In genomic region chr2:201218780-201219179, GRCh38 we compare ENCODE assay signal across 18 cellular contexts. TPM values are rescaled to one million over a fixed set of nuclear protein-coding genes. Genes with fewer than 3 reads are reported as not detected.
DNase-seq lines count a peak whose midpoint lies in the region; ATAC-seq, FAIRE-seq and TF ChIP-seq lines count a peak whose summit lies in the region.
"Had no signal": no experiment of that assay in that cellular context is flagged by ENCODE, and none has a peak within 500 bp of the region (broad histone marks: within the 10 kb centered on the region; RNA-seq: fewer than 3 reads in every experiment).

No MANE protein-coding gene starts in this region.

- TF ChIP-seq CTCF in heart right ventricle (IDR thresholded peaks at IDR 0.05) (no peak), upper lobe of right lung (IDR thresholded peaks at IDR 0.05) (no peak)

- peak overlapping the region; percentile 71 to 80 for H3K27ac Mint-ChIP-seq in T-cell

- no peak overlapping the region for H3K4me3 ChIP-seq in heart right ventricle
- no peak overlapping the region for H3K4me3 ChIP-seq in upper lobe of right lung
- H3K4me3 ChIP-seq: cardiac muscle cell, PC-9 had no signal

- H3K27me3 ChIP-seq in heart right ventricle: no peaks in the 10 kb centered on the region
- H3K27me3 ChIP-seq in upper lobe of right lung: no peaks in the 10 kb centered on the region
- H3K27me3 ChIP-seq: cardiac muscle cell had no signal

- no peaks in the 10 kb centered on the region for H3K9me3 Mint-ChIP-seq in T-cell

- intact Hi-C loops in heart right ventricle (cut with DNase I): no loop called here
- intact Hi-C loops in Right ventricle myocardium superior (cut with DNase I): no loop called here
- intact Hi-C loops in upper lobe of right lung (cut with DNase I): no loop called here

- WGBS in heart right ventricle, 2 donors: 87 to 91% methylated on average over 6 of the region's 6 CpGs

- peaks cover 0 to 44% (median 10%) of the 10 kb centered on the region in 9 donors for H3K36me3 ChIP-seq in heart right ventricle
- H3K36me3 ChIP-seq in upper lobe of right lung: peaks cover 30% of the 10 kb centered on the region
- H3K36me3 ChIP-seq: cardiac muscle cell had no signal

- CTCF ChIA-PET in T-cell (lab: Charles Lee): interaction anchor here (0.6 to 1.3 kb wide), 2 partner anchors 13 to 727 kb away, joined by 3 read pairs; no protein-coding TSS in a partner anchor

- H3K9me3 ChIP-seq in heart right ventricle (no peaks in the 10 kb centered on the region), upper lobe of right lung (no peaks in the 10 kb centered on the region)

- ATAC-seq in heart right ventricle (peak in 6 of 8 donors; percentile 27 to 77 (median 54)), Right ventricle myocardium superior (ENCODE audit: poor library complexity) (no peak), T-cell (replicated peaks in 1 of 4) (no peak), upper lobe of right lung (no peak), GM21786 (IDR thresholded peaks at IDR 0.05; ENCODE audit: unreplicated experiment) (no peak), GM18502 (IDR thresholded peaks at IDR 0.05; ENCODE audit: poor library complexity, unreplicated experiment) (no peak)

- no peak for FAIRE-seq in HTR-8/SVneo (lab: Jason Lieb, UNC)
- FAIRE-seq: GM12892 had no signal

- POLR2A ChIA-PET in T-cell (lab: Charles Lee): no interaction called here

- H3K27ac ChIP-seq in heart right ventricle (peak overlapping the region in 8 of 10 donors; percentile 30 to 78 (median 44)), upper lobe of right lung (peak overlapping the region; percentile 52)
- H3K27ac ChIP-seq: cardiac muscle cell, HL-60, parathyroid adenoma had no signal

- H3K36me3 Mint-ChIP-seq in T-cell: peaks cover 37% of the 10 kb centered on the region

- H3K4me1 Mint-ChIP-seq in T-cell: peaks cover 43 to 57% (median 51%) of the 10 kb centered on the region in 3 donors

- peaks cover 2 to 46% (median 35%) of the 10 kb centered on the region in 9 donors for H3K4me1 ChIP-seq in heart right ventricle
- peaks cover 25% of the 10 kb centered on the region for H3K4me1 ChIP-seq in upper lobe of right lung

- H3K4me3 Mint-ChIP-seq in T-cell: no peak overlapping the region

- DNase-seq in heart right ventricle (no peak), Right ventricle myocardium superior (no peak), T-cell (no peak), fibroblast of peridontal ligament (ENCODE audit: extremely low read depth) (peak; percentile 31), upper lobe of right lung (no peak), HTR-8/SVneo (ENCODE audit: insufficient read length, low spot score) (no peak)
- DNase-seq: activated CD4-positive, alpha-beta T cell treated with anti-CD3 and anti-CD28 coated beads, Interleukin-2, amount 50 U/mL, for 1 hour; DND-41; NCI-H446; stimulated activated CD8-positive, alpha-beta memory T cell treated with anti-CD3 and anti-CD28 coated beads, Interleukin-4, amount 100 ng/mL, for 48 hours; T-helper 1 cell had no signal

- H3K27me3 Mint-ChIP-seq in T-cell: no peaks in the 10 kb centered on the region

RNA-seq across cellular contexts. Expression of gene CASP10, which starts 35.8 kb away (rescaled TPM):
- 10 to 100 TPM in 1 of 10 donors, 1 to 10 TPM in 9; 4.6 to 13.2 (median 5.6) TPM for total RNA-seq in heart right ventricle
- polyA plus RNA-seq in heart right ventricle: 1 to 10 TPM; 2.0 to 5.9 TPM
- 5.4 TPM for total RNA-seq in Right ventricle myocardium superior
- 10 to 100 TPM; 23.3 to 46.4 (median 29.2) TPM for total RNA-seq in T-cell
- total RNA-seq in upper lobe of right lung: 31.6 TPM

RNA-seq across cellular contexts. Expression of gene CASP8, which starts 41.6 kb away (rescaled TPM):
- total RNA-seq in heart right ventricle: 10 to 100 TPM in 1 of 10 donors, 1 to 10 TPM in 9; 2.4 to 10.1 (median 3.6) TPM
- 1 to 10 TPM; 2.0 to 3.4 TPM for polyA plus RNA-seq in heart right ventricle
- total RNA-seq in Right ventricle myocardium superior: 2.8 TPM
- total RNA-seq in T-cell: 100 to 1,000 TPM; 116 to 306 (median 255) TPM
- total RNA-seq in upper lobe of right lung: 39.5 TPM

Comparison
In these comparisons a context has a peak if more than half of its experiments do, and no peak if none do; other contexts are left out.
1. ATAC-seq: peak in heart right ventricle (6 of 8); none in Right ventricle myocardium superior (single experiment), T-cell (0 of 4), upper lobe of right lung (single experiment), GM21786 (single experiment) and GM18502 (single experiment).